28 cellular contexts compared by ENCODE assay signal in the genomic region with DNA sequence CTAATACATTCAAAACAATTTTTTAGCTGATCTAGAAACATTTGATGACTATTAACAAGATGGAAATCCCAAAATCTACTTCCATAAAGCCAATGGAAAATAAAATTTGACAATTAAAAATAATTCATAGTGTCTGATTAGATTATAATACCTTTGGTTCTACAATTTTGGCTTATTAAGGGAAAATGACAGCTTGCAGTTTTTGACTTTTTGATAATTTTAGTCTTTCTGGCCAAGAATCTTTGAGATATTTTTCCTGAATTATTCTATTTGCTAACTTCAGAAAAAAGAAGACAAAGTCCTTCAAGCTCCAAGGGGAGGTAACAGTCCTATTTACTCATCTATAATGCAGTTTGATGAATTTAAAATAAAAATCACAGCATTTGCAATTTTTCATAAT.
"Had no signal": no experiment of that assay in that cellular context is flagged by ENCODE, and none has a peak within 500 bp of the region (broad histone marks: within the 10 kb centered on the region; RNA-seq: fewer than 3 reads in every experiment).

No MANE protein-coding gene starts in this region.

- DNase-seq: islet precursor cell; left ventricle myocardium inferior; mesendoderm; naive B cell; natural killer cell; nephron progenitor cell; occipital lobe; ovary; stimulated activated CD4-positive, alpha-beta T cell treated with anti-CD3 and anti-CD28 coated beads, Interleukin-12 subunit alpha, Interleukin-12 subunit beta, amount 100 ng/mL, for 4 hours; stimulated activated CD4-positive, alpha-beta T cell treated with anti-CD3 and anti-CD28 coated beads, Interleukin-15, amount 100 ng/mL, for 24 hours; stimulated activated CD4-positive, alpha-beta T cell treated with anti-CD3 and anti-CD28 coated beads, Interleukin-2, amount 100 ng/mL, for 24 hours; stimulated activated CD4-positive, alpha-beta T cell treated with anti-CD3 and anti-CD28 coated beads, Interleukin-4, amount 100 ng/mL, for 1 hour; stimulated activated naive B cell treated with anti-CD40 and anti-IgM and Interleukin-4, amounts not matched to agents 10 μg/mL and 1 μg/mL and 100 μg/mL, for 72 hours; stimulated activated naive CD8-positive, alpha-beta T cell treated with anti-CD3 and anti-CD28 coated beads, Interleukin-15, Interleukin-2, amounts not matched to agents 100 U/mL and 50 U/mL, for 24 hours; stomach; testis; thyroid gland; transverse colon; upper lobe of left lung had no signal

- H3K9me3 Mint-ChIP-seq: mesothelial cell of epicardium; naive B cell; natural killer cell; nephron progenitor cell; neural progenitor cell; stimulated activated naive B cell treated with anti-CD40 and anti-IgM and Interleukin-4, amounts not matched to agents 10 μg/mL and 1 μg/mL and 100 μg/mL, for 72 hours had no signal

- H3K27me3 Mint-ChIP-seq: naive B cell; progenitor cell of endocrine pancreas; stimulated activated naive B cell treated with anti-CD40 and anti-IgM and Interleukin-4, amounts not matched to agents 10 μg/mL and 1 μg/mL and 100 μg/mL, for 72 hours had no signal

- H3K4me1 Mint-ChIP-seq: mesothelial cell of epicardium; naive B cell; nephron progenitor cell; neural progenitor cell; stimulated activated naive B cell treated with anti-CD40 and anti-IgM and Interleukin-4, amounts not matched to agents 10 μg/mL and 1 μg/mL and 100 μg/mL, for 72 hours had no signal

- H3K27me3 ChIP-seq: neural progenitor cell, neutrophil, ovary, right atrium auricular region, stomach, testis, thyroid gland, transverse colon, upper lobe of left lung, vagina had no signal

- H2AFZ ChIP-seq: neural progenitor cell had no signal

- H3K4me2 ChIP-seq: neural progenitor cell had no signal

- H3K4me3 Mint-ChIP-seq: mesothelial cell of epicardium; naive B cell; natural killer cell; nephron progenitor cell; neural progenitor cell; stimulated activated naive B cell treated with anti-CD40 and anti-IgM and Interleukin-4, amounts not matched to agents 10 μg/mL and 1 μg/mL and 100 μg/mL, for 72 hours had no signal

- H3K36me3 ChIP-seq: ovary had no signal

- H3K9me3 ChIP-seq: left ventricle myocardium inferior, neutrophil, ovary, right atrium auricular region, stomach, testis, thyroid gland, transverse colon, upper lobe of left lung, vagina had no signal

- H3K4me1 ChIP-seq: left ventricle myocardium inferior, neural progenitor cell, right atrium auricular region, stomach, testis, thyroid gland, transverse colon, upper lobe of left lung, vagina had no signal

- H3K27ac Mint-ChIP-seq: mesothelial cell of epicardium; natural killer cell; nephron progenitor cell; neural progenitor cell; progenitor cell of endocrine pancreas; stimulated activated naive B cell treated with anti-CD40 and anti-IgM and Interleukin-4, amounts not matched to agents 10 μg/mL and 1 μg/mL and 100 μg/mL, for 72 hours had no signal

- ATAC-seq: natural killer cell; sciatic nerve; stimulated activated naive B cell treated with anti-CD40 and anti-IgM and Interleukin-4, amounts not matched to agents 10 μg/mL and 1 μg/mL and 100 μg/mL, for 72 hours; stimulated activated naive CD8-positive, alpha-beta T cell treated with anti-CD3 and anti-CD28 coated beads, Interleukin-15, Interleukin-2, amounts not matched to agents 100 U/mL and 50 U/mL, for 24 hours had no signal

- H3K9ac ChIP-seq: neural progenitor cell had no signal

- H3K4me3 ChIP-seq: left ventricle myocardium inferior, lung, neural progenitor cell, ovary, right atrium auricular region, skin epidermis, stomach, testis, thyroid gland, transverse colon, upper lobe of left lung, vagina had no signal

- H3K27ac ChIP-seq: left ventricle myocardium inferior, neural progenitor cell, neutrophil, ovary, right atrium auricular region, skin epidermis, stomach, testis, thyroid gland, transverse colon, upper lobe of left lung, vagina had no signal
